ENCODE assay signal across 21 cellular contexts in the genomic region with DNA sequence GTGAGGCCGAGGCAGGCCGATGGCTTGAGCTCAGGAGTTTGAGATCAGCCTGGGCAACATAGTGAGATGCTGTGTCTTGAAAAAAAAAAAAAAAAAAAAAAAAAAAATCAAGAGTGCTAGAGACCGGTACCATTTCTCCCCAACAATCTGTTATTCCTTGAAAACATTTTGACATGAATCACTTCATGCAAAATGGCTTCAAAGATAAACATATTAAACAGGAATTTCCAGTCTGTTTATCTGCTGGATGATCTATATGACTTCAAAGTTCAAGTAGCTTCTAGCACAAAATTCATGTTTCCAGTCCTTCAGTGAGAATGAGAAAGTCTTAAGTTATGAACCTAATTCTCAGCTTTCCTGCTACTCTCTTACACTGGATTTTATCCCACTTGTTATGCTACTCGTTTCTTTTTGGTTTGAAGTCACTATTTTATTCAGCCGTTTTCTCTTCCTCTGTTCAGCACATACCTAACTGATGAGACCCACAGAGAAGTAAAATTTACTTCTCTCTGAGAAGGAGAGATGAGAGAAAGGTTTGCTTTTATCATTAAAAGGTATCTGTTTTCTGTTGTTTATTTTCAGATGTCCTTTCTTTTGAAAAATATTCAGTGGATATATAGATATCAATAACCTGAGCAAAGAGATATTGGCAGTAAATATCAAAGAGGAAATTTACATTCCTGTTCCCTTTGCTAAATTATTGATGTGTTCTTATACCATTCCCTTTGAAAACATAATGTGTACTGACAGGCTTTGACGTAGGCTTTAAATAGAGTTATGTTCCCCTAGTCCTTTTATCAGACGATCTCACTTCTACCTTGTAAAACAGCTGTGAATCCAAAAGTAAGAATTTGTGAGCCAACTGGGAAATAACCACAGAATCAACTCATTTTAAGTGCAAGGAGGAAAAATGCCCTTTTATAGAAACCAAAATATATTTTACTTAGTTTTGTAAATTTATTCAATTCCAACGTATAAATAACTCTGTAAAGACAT. TPM values are rescaled to one million over a fixed set of nuclear protein-coding genes. Genes with fewer than 3 reads are reported as not detected.
DNase-seq lines count a peak whose midpoint lies in the region; ATAC-seq, FAIRE-seq and TF ChIP-seq lines count a peak whose summit lies in the region.
"Had no signal": no experiment of that assay in that cellular context is flagged by ENCODE, and none has a peak within 500 bp of the region (broad histone marks: within the 10 kb centered on the region; RNA-seq: fewer than 3 reads in every experiment).

No MANE protein-coding gene starts in this region.

- ATAC-seq in esophagus mucosa, result no peak
- ATAC-seq: activated CD4-positive, CD25-positive, alpha-beta regulatory T cell treated with anti-CD3 and anti-CD28 coated beads, Interleukin-2, amount 50 U/mL, for 24 hours; activated CD8-positive, alpha-beta memory T cell treated with anti-CD3 and anti-CD28 coated beads, Interleukin-2, amount 10 ng/mL, durations not matched to agents 7 days and 5 days had no signal

- BruUV-seq in mammary epithelial cell (replicated peaks; lab: Mats Ljungman, UMichigan), result no TSS peak

- DNase-seq in D721Med (ENCODE audit: insufficient read length, low spot score) (no peak), HT-29 (ENCODE audit: low spot score) (peak; percentile 68), mammary epithelial cell (peak; percentile 52), head of caudate nucleus (no peak), NCI-H524 (lab: John Stamatoyannopoulos, UW) (no peak), HPDE6-E6E7 (ENCODE audit: extremely low spot score) (no peak)
- DNase-seq: activated CD8-positive, alpha-beta memory T cell treated with anti-CD3 and anti-CD28 coated beads, Interleukin-2, amount 10 ng/mL, durations not matched to agents 7 days and 5 days; activated naive CD4-positive, alpha-beta T cell treated with Interleukin-2 at 50 U/mL for 16 hours; COR-L47; glutamatergic neuron; Kasumi-1; naive B cell; NCI-H774; OCI-M1; stimulated activated CD4-positive, alpha-beta T cell treated with anti-CD3 and anti-CD28 coated beads, Interleukin-4, amount 100 ng/mL, for 4 hours had no signal

- intact Hi-C loops in mammary epithelial cell (cut with micrococcal nuclease), result loop anchor here (10.0 kb wide), 1 partner anchor 135 kb away; no protein-coding TSS in a partner anchor
- intact Hi-C loops in head of caudate nucleus (cut with DNase I), result no loop called here

- in situ Hi-C loops in mammary epithelial cell (cut with MboI; ENCODE audit: low sequenced_read_pairs in 2 of 2), result no loop called here

- H3K4me2 ChIP-seq in mammary epithelial cell (ENCODE audit: insufficient read depth, low read depth, low read length) (no peak overlapping the region), parathyroid adenoma (ENCODE audit: low read length) (peak overlapping the region; percentile 64)

- WGBS in mammary epithelial cell (ENCODE audit: low coverage, missing lambda C conversion rate), result 69% methylated on average over 8 of the region's 8 CpGs

- H3K36me3 ChIP-seq in mammary epithelial cell (ENCODE audit: insufficient read depth, low read length) (peaks cover 17% of the 10 kb centered on the region), parathyroid adenoma (ENCODE audit: control insufficient read depth, insufficient read depth, low read length) (no peaks in the 10 kb centered on the region)

- H2AFZ ChIP-seq in mammary epithelial cell (ENCODE audit: low read depth, low read length), result no peak overlapping the region
- H2AFZ ChIP-seq in parathyroid adenoma, result no peak overlapping the region

- H3K27ac ChIP-seq in mammary epithelial cell (ENCODE audit: insufficient read depth, low read depth, low read length) (no peak overlapping the region), parathyroid adenoma (peak overlapping the region; percentile 95)
- H3K27ac ChIP-seq: vagina had no signal

- H3K4me1 ChIP-seq in mammary epithelial cell (ENCODE audit: insufficient read depth, low read length) (peaks cover 10% of the 10 kb centered on the region), parathyroid adenoma (peaks cover 9% of the 10 kb centered on the region)

- dilution Hi-C loops in mammary epithelial cell (cut with HindIII; ENCODE audit: low sequenced_read_pairs), result no loop called here

- H3K4me3 ChIP-seq in mammary epithelial cell (replicated peaks in 1 of 3; ENCODE audit: insufficient read depth in 1 of 3, low read depth in 2 of 3, low read length in 3 of 3) (no peak overlapping the region), parathyroid adenoma (ENCODE audit: low read depth, low read length) (peak overlapping the region; percentile 37)
- H3K4me3 ChIP-seq: lung, skin epidermis, vagina had no signal

- H3K9ac ChIP-seq in mammary epithelial cell (ENCODE audit: insufficient read depth, low read length), result no peak overlapping the region
- H3K9ac ChIP-seq in parathyroid adenoma, result no peak overlapping the region

- TF ChIP-seq CTCF in D721Med (IDR thresholded peaks at IDR 0.05; ENCODE audit: insufficient read depth, missing control alignments) (no peak), mammary epithelial cell (conservative IDR thresholded peaks at IDR 0.05 in 1 of 2, IDR thresholded peaks at IDR 0.05 in 1 of 2; ENCODE audit: extremely low read depth in 1 of 2, insufficient read depth in 1 of 2, low read depth in 1 of 2, low read length in 2 of 2) (no peak), parathyroid adenoma (IDR thresholded peaks at IDR 0.05) (no peak)

- FAIRE-seq in D721Med (lab: Jason Lieb, UNC), result peak; percentile 81

- no peaks in the 10 kb centered on the region for H4K20me1 ChIP-seq in mammary epithelial cell (ENCODE audit: insufficient read depth, low read length)

- H3K9me3 ChIP-seq in mammary epithelial cell (replicated peaks; ENCODE audit: insufficient read depth, low read length), result no peaks in the 10 kb centered on the region
- no peaks in the 10 kb centered on the region for H3K9me3 ChIP-seq in parathyroid adenoma (ENCODE audit: control insufficient read depth, low read length)
- H3K9me3 ChIP-seq: vagina had no signal

- H3K27me3 ChIP-seq in mammary epithelial cell (ENCODE audit: insufficient read depth, low read length) (no peaks in the 10 kb centered on the region), parathyroid adenoma (ENCODE audit: control insufficient read depth, insufficient read depth, low read length) (no peaks in the 10 kb centered on the region)
- H3K27me3 ChIP-seq: vagina had no signal

- CTCF ChIA-PET in mammary epithelial cell (lab: Charles Lee; ENCODE audit: low non-redundant PET), result no interaction called here

- H3K79me2 ChIP-seq in mammary epithelial cell (ENCODE audit: insufficient read depth, low read length), result no peaks in the 10 kb centered on the region
- no peaks in the 10 kb centered on the region for H3K79me2 ChIP-seq in parathyroid adenoma

RNA-seq across cellular contexts. Expression of a gene that starts 38.2 kb away (rescaled TPM):
- 76.8 and 91.4 TPM in 2 replicates for total RNA-seq in HT-29 (2014; rRNA removed; shearing (Covaris generic))
- total RNA-seq in mammary epithelial cell (100 to 1,000 TPM; 158 to 159 TPM), esophagus mucosa (136 TPM)
- polyA plus RNA-seq in mammary epithelial cell, result 85.1 TPM
- 71.8 TPM for polyA minus RNA-seq in mammary epithelial cell

Comparison
In these comparisons a context has a peak if more than half of its experiments do, and no peak if none do; other contexts are left out.
1. DNase-seq: peak in HT-29 (single experiment) and mammary epithelial cell (single experiment); none in D721Med (single experiment), head of caudate nucleus (0 of 42), NCI-H524 (0 of 2) and HPDE6-E6E7 (single experiment).